1 cellular context compared by ENCODE assay signal in the genomic region with DNA sequence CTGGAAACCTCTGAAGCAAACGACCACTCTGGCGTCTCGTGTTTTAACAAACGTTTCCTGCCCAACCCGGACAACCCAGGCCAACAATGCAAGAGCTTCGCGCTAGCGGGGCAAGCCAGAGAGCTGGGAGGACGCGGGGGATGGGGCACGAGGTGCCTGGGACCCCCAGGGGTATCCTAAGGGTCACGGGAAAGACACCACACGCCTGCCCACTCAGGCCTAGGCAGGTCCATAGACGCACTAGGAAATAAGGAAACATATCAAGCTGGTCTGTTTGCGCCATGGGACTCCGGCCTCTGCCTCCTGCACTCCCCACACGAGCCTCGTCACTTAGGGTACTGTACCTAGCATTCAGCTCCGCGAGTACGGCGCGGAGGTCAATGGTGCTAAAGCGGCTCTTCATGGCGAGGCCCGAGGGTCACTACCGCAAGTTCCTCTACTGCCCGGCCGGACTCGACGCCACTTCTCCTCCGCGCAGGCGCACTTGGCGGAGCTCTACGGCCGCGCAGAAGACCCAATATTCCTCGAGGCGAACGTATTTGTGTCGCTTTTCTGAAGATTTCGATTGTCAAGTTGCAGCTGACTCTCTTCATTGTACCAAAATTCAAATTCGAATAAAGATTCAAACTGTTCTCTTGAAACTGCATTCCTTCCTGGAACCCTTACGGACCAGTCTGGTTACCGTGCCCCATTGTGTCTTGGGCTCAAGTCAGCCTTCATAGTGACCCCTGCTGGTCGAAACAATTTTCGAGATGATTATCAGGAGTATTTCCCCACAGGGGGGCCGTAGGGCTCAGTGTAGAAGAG.
TF ChIP-seq lines count a peak whose summit lies in the region.

A gene with protein sequence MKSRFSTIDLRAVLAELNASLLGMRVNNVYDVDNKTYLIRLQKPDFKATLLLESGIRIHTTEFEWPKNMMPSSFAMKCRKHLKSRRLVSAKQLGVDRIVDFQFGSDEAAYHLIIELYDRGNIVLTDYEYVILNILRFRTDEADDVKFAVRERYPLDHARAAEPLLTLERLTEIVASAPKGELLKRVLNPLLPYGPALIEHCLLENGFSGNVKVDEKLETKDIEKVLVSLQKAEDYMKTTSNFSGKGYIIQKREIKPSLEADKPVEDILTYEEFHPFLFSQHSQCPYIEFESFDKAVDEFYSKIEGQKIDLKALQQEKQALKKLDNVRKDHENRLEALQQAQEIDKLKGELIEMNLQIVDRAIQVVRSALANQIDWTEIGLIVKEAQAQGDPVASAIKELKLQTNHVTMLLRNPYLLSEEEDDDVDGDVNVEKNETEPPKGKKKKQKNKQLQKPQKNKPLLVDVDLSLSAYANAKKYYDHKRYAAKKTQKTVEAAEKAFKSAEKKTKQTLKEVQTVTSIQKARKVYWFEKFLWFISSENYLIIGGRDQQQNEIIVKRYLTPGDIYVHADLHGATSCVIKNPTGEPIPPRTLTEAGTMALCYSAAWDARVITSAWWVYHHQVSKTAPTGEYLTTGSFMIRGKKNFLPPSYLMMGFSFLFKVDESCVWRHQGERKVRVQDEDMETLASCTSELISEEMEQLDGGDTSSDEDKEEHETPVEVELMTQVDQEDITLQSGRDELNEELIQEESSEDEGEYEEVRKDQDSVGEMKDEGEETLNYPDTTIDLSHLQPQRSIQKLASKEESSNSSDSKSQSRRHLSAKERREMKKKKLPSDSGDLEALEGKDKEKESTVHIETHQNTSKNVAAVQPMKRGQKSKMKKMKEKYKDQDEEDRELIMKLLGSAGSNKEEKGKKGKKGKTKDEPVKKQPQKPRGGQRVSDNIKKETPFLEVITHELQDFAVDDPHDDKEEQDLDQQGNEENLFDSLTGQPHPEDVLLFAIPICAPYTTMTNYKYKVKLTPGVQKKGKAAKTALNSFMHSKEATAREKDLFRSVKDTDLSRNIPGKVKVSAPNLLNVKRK (minus strand): TSS at position 438 of the 807 bp plus-strand sequence. CDS start 35 bp downstream, at position 403.

TF ChIP-seq in GM23338, 12 proteins besides CTCF, POLR2A, EP300 and RAD21 (continued from another document):
- TF ChIP-seq, protein P1, sequence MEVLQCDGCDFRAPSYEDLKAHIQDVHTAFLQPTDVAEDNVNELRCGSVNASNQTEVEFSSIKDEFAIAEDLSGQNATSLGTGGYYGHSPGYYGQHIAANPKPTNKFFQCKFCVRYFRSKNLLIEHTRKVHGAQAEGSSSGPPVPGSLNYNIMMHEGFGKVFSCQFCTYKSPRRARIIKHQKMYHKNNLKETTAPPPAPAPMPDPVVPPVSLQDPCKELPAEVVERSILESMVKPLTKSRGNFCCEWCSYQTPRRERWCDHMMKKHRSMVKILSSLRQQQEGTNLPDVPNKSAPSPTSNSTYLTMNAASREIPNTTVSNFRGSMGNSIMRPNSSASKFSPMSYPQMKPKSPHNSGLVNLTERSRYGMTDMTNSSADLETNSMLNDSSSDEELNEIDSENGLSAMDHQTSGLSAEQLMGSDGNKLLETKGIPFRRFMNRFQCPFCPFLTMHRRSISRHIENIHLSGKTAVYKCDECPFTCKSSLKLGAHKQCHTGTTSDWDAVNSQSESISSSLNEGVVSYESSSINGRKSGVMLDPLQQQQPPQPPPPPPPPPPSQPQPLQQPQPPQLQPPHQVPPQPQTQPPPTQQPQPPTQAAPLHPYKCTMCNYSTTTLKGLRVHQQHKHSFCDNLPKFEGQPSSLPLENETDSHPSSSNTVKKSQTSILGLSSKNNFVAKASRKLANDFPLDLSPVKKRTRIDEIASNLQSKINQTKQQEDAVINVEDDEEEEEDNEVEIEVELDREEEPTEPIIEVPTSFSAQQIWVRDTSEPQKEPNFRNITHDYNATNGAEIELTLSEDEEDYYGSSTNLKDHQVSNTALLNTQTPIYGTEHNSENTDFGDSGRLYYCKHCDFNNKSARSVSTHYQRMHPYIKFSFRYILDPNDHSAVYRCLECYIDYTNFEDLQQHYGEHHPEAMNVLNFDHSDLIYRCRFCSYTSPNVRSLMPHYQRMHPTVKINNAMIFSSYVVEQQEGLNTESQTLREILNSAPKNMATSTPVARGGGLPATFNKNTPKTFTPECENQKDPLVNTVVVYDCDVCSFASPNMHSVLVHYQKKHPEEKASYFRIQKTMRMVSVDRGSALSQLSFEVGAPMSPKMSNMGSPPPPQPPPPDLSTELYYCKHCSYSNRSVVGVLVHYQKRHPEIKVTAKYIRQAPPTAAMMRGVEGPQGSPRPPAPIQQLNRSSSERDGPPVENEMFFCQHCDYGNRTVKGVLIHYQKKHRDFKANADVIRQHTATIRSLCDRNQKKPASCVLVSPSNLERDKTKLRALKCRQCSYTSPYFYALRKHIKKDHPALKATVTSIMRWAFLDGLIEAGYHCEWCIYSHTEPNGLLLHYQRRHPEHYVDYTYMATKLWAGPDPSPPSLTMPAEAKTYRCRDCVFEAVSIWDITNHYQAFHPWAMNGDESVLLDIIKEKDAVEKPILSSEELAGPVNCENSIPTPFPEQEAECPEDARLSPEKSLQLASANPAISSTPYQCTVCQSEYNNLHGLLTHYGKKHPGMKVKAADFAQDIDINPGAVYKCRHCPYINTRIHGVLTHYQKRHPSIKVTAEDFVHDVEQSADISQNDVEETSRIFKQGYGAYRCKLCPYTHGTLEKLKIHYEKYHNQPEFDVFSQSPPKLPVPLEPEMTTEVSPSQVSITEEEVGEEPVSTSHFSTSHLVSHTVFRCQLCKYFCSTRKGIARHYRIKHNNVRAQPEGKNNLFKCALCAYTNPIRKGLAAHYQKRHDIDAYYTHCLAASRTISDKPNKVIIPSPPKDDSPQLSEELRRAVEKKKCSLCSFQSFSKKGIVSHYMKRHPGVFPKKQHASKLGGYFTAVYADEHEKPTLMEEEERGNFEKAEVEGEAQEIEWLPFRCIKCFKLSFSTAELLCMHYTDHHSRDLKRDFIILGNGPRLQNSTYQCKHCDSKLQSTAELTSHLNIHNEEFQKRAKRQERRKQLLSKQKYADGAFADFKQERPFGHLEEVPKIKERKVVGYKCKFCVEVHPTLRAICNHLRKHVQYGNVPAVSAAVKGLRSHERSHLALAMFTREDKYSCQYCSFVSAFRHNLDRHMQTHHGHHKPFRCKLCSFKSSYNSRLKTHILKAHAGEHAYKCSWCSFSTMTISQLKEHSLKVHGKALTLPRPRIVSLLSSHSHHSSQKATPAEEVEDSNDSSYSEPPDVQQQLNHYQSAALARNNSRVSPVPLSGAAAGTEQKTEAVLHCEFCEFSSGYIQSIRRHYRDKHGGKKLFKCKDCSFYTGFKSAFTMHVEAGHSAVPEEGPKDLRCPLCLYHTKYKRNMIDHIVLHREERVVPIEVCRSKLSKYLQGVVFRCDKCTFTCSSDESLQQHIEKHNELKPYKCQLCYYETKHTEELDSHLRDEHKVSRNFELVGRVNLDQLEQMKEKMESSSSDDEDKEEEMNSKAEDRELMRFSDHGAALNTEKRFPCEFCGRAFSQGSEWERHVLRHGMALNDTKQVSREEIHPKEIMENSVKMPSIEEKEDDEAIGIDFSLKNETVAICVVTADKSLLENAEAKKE (CRISPR knock-in tag; IDR thresholded peaks at IDR 0.05), result no peak
- TF ChIP-seq CREB1 (CRISPR knock-in tag; IDR thresholded peaks at IDR 0.05; ENCODE audit: low read depth) (no peak), JUNB (IDR thresholded peaks at IDR 0.05; ENCODE audit: unreplicated experiment) (no peak), NANOG (IDR thresholded peaks at IDR 0.05; ENCODE audit: borderline replicate concordance) (peak; percentile 5; the same call in 1 of the 2 replicates), EZH2phosphoT487 (IDR thresholded peaks at IDR 0.05; ENCODE audit: unreplicated experiment) (no peak), ZNF114 (CRISPR knock-in tag; IDR thresholded peaks at IDR 0.05) (peak; percentile 58; the same call in 1 of the 2 replicates), STAT1 (IDR thresholded peaks at IDR 0.05; ENCODE audit: unreplicated experiment) (no peak), POLR2AphosphoS5 (IDR thresholded peaks at IDR 0.05; ENCODE audit: low read depth) (peak; percentile 91)
TF ChIP-seq in GM23338: peak in this region for 3.
